ENCODE assay signal across 23 cellular contexts in the genomic region with DNA sequence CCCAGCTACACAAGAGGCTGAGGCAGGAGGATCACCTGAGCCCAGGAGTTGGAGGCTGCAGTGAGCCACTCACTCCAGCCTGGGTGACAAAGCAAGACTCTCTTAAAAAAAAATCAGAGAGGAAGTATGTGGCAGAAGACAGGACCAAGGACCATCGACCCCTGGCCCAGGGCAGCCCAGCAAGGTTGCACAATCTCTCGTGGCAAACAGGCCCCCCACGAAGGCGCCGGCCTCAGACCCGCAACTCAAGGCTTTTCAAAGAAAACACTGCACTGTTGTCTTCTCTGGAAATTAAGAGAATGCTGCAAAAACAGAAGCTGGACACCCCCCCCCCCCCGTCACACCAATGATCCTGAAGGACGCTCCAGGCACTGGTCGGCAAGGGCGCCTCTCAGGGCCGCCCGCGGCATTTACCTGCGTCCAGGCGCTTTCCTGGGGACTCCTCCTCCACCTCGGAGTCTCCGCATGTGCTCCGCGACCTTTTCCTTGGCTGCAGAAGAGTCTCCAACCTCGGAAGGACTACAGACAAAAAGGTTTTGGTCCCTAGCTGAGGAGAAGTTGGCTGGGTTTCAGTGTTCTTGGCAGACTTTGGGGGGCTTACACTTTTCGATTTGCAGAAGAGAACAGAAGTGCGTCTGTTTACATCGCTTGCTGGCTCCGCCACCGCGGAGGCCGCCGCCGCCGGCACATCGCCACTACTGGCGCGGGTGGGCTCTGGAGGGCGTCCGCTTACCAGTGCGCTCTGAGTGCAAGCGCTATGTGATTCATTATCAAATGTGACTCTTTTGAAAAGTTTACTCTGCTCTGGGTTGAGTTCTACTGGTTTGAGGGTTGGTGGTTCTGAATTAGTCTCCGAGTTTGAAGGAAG. TPM values are rescaled to one million over a fixed set of nuclear protein-coding genes. Genes with fewer than 3 reads are reported as not detected.
DNase-seq lines count a peak whose midpoint lies in the region; ATAC-seq lines count a peak whose summit lies in the region.
"Had no signal": no experiment of that assay in that cellular context is flagged by ENCODE, and none has a peak within 500 bp of the region (broad histone marks: within the 10 kb centered on the region; RNA-seq: fewer than 3 reads in every experiment).

No MANE protein-coding gene starts in this region.

- peak overlapping the region; percentile 67 for H3K27ac Mint-ChIP-seq in activated CD4-positive, alpha-beta memory T cell treated with anti-CD3 and anti-CD28 coated beads, Interleukin-2, amount 10 ng/mL, durations not matched to agents 7 days and 5 days
- H3K27ac Mint-ChIP-seq in activated CD4-positive, alpha-beta memory T cell treated with anti-CD3 and anti-CD28 coated beads for 36 hours = no peak overlapping the region
- H3K27ac Mint-ChIP-seq in CD4-positive, alpha-beta memory T cell = peak overlapping the region in 4 of 7 donors; percentile 35 to 84 (median 60)
- H3K27ac Mint-ChIP-seq in T-helper 17 cell = peak overlapping the region; percentile 90
- peak overlapping the region in 8 of 9 donors; percentile 14 to 95 (median 58) for H3K27ac Mint-ChIP-seq in naive thymus-derived CD4-positive, alpha-beta T cell

- H3K36me3 Mint-ChIP-seq in activated CD4-positive, alpha-beta memory T cell treated with anti-CD3 and anti-CD28 coated beads, Interleukin-2, amount 10 ng/mL, durations not matched to agents 7 days and 5 days (ENCODE audit: low read depth) = peaks cover 64% of the 10 kb centered on the region
- peaks cover 30% of the 10 kb centered on the region for H3K36me3 Mint-ChIP-seq in activated CD4-positive, alpha-beta memory T cell treated with anti-CD3 and anti-CD28 coated beads for 36 hours
- peaks cover 30 to 62% of the 10 kb centered on the region in 2 donors for H3K36me3 Mint-ChIP-seq in CD4-positive, alpha-beta memory T cell
- H3K36me3 Mint-ChIP-seq in T-helper 17 cell (ENCODE audit: low read depth) = peaks cover 4% of the 10 kb centered on the region
- H3K36me3 Mint-ChIP-seq in naive thymus-derived CD4-positive, alpha-beta T cell = peaks cover 4 to 37% (median 7%) of the 10 kb centered on the region in 5 donors

- no peak overlapping the region for H3K4me3 Mint-ChIP-seq in activated CD4-positive, alpha-beta memory T cell treated with anti-CD3 and anti-CD28 coated beads, Interleukin-2, amount 10 ng/mL, durations not matched to agents 7 days and 5 days
- no peak overlapping the region for H3K4me3 Mint-ChIP-seq in activated CD4-positive, alpha-beta memory T cell treated with anti-CD3 and anti-CD28 coated beads for 36 hours
- no peak overlapping the region for H3K4me3 Mint-ChIP-seq in CD4-positive, alpha-beta memory T cell
- H3K4me3 Mint-ChIP-seq in T-helper 17 cell = peak overlapping the region; percentile 74
- peak overlapping the region in 3 of 10 donors; percentile 44 to 83 (median 77) for H3K4me3 Mint-ChIP-seq in naive thymus-derived CD4-positive, alpha-beta T cell

- POLR2A ChIA-PET in activated CD4-positive, alpha-beta memory T cell treated with anti-CD3 and anti-CD28 coated beads, Interleukin-2, amount 10 ng/mL, durations not matched to agents 7 days and 5 days (lab: Charles Lee) = no interaction called here
- POLR2A ChIA-PET in activated CD4-positive, alpha-beta memory T cell treated with anti-CD3 and anti-CD28 coated beads for 36 hours (lab: Charles Lee) = no interaction called here
- POLR2A ChIA-PET in CD4-positive, alpha-beta memory T cell (lab: Charles Lee; ENCODE audit: partially characterized antibody) = no interaction called here
- POLR2A ChIA-PET in naive thymus-derived CD4-positive, alpha-beta T cell (lab: Charles Lee) = no interaction called here

- peaks cover 48% of the 10 kb centered on the region for H3K36me3 ChIP-seq in CD4-positive, alpha-beta memory T cell (ENCODE audit: insufficient read depth, low read length)
- peaks cover 3 to 65% (median 9%) of the 10 kb centered on the region in 3 experiments for H3K36me3 ChIP-seq in naive thymus-derived CD4-positive, alpha-beta T cell (ENCODE audit: control insufficient read depth in 2 of 3, insufficient read depth in 3 of 3, low read length in 3 of 3)

- peaks cover 68% of the 10 kb centered on the region for H3K4me1 Mint-ChIP-seq in activated CD4-positive, alpha-beta memory T cell treated with anti-CD3 and anti-CD28 coated beads, Interleukin-2, amount 10 ng/mL, durations not matched to agents 7 days and 5 days
- peaks cover 44% of the 10 kb centered on the region for H3K4me1 Mint-ChIP-seq in activated CD4-positive, alpha-beta memory T cell treated with anti-CD3 and anti-CD28 coated beads for 36 hours (ENCODE audit: low read depth)
- H3K4me1 Mint-ChIP-seq in CD4-positive, alpha-beta memory T cell = peaks cover 27 to 75% (median 47%) of the 10 kb centered on the region in 4 donors
- H3K4me1 Mint-ChIP-seq in T-helper 17 cell = peaks cover 46% of the 10 kb centered on the region
- H3K4me1 Mint-ChIP-seq in naive thymus-derived CD4-positive, alpha-beta T cell = peaks cover 34 to 65% (median 53%) of the 10 kb centered on the region in 7 donors

- no peaks in the 10 kb centered on the region for H3K9me3 Mint-ChIP-seq in activated CD4-positive, alpha-beta memory T cell treated with anti-CD3 and anti-CD28 coated beads, Interleukin-2, amount 10 ng/mL, durations not matched to agents 7 days and 5 days
- no peaks in the 10 kb centered on the region for H3K9me3 Mint-ChIP-seq in activated CD4-positive, alpha-beta memory T cell treated with anti-CD3 and anti-CD28 coated beads for 36 hours
- H3K9me3 Mint-ChIP-seq in CD4-positive, alpha-beta memory T cell = no peaks in the 10 kb centered on the region
- H3K9me3 Mint-ChIP-seq in naive thymus-derived CD4-positive, alpha-beta T cell = peaks cover 0 to 2% (median 0%) of the 10 kb centered on the region in 11 donors
- H3K9me3 Mint-ChIP-seq: activated T-helper 2 cell treated with anti-CD3 and anti-CD28 coated beads, Interferon-gamma antibody, Interleukin-2, Interleukin-4, amounts not matched to agents 10 μg/mL and 5 μg/mL and 100 μg/mL, durations not matched to agents 14 hours and 24 hours and 36 hours had no signal

- intact Hi-C loops in activated CD4-positive, alpha-beta memory T cell treated with anti-CD3 and anti-CD28 coated beads for 36 hours (cut with micrococcal nuclease) = no loop called here
- intact Hi-C loops in CD4-positive, alpha-beta memory T cell (cut with micrococcal nuclease) = loop anchor here (5.0 kb wide), 1 partner anchor 40 kb away; a partner anchor contains a TSS
- intact Hi-C loops in naive thymus-derived CD4-positive, alpha-beta T cell (cut with micrococcal nuclease) = loop anchor here in 1 of 2 donors (5.0 kb wide), 1 partner anchor 65 kb away; a partner anchor contains a TSS

- no peak for DNase-seq in activated CD4-positive, alpha-beta memory T cell treated with anti-CD3 and anti-CD28 coated beads, Interleukin-2, amount 10 ng/mL, durations not matched to agents 7 days and 5 days
- no peak for DNase-seq in activated CD4-positive, alpha-beta memory T cell treated with anti-CD3 and anti-CD28 coated beads for 36 hours
- peak in 1 of 5 donors; percentile 5 for DNase-seq in CD4-positive, alpha-beta memory T cell
- DNase-seq in T-helper 17 cell (no peak), HCEC 1CT (no peak), NCI-H526 (lab: John Stamatoyannopoulos, UW) (no peak), cerebellum (ENCODE audit: low spot score) (no peak)
- DNase-seq in naive thymus-derived CD4-positive, alpha-beta T cell = no peak
- DNase-seq: activated CD4-positive, alpha-beta T cell treated with anti-CD3 and anti-CD28 coated beads, Interleukin-2, amount 50 U/mL, for 1 hour; activated CD8-positive, alpha-beta memory T cell treated with anti-CD3 and anti-CD28 coated beads, Interleukin-2, amount 50 U/mL, for 48 hours; cortex of kidney; foreskin keratinocyte; GDM1; MG63; NCI-H510A; PC-9; T-helper 2 cell; trophoblast cell had no signal

- no peak for ATAC-seq in T-helper 17 cell
- ATAC-seq in naive thymus-derived CD4-positive, alpha-beta T cell = no peak
- ATAC-seq: esophagus mucosa, foreskin keratinocyte, mucosa of descending colon had no signal

- no peak overlapping the region for H3K4me3 ChIP-seq in CD4-positive, alpha-beta memory T cell (ENCODE audit: low read length in 2 of 2)
- H3K4me3 ChIP-seq in naive thymus-derived CD4-positive, alpha-beta T cell (ENCODE audit: low read length) = no peak overlapping the region
- H3K4me3 ChIP-seq: K562, MG63, mucosa of descending colon, PC-9 had no signal

- peaks cover 43% of the 10 kb centered on the region for H3K4me1 ChIP-seq in CD4-positive, alpha-beta memory T cell (ENCODE audit: insufficient read depth, low read length)
- H3K4me1 ChIP-seq in naive thymus-derived CD4-positive, alpha-beta T cell (ENCODE audit: control insufficient read depth in 2 of 2, insufficient read depth in 2 of 2, low read length in 2 of 2) = peaks cover 12 to 22% of the 10 kb centered on the region in 2 donors

- H3K27me3 Mint-ChIP-seq in activated CD4-positive, alpha-beta memory T cell treated with anti-CD3 and anti-CD28 coated beads, Interleukin-2, amount 10 ng/mL, durations not matched to agents 7 days and 5 days = no peaks in the 10 kb centered on the region
- H3K27me3 Mint-ChIP-seq in activated CD4-positive, alpha-beta memory T cell treated with anti-CD3 and anti-CD28 coated beads for 36 hours = no peaks in the 10 kb centered on the region
- H3K27me3 Mint-ChIP-seq in CD4-positive, alpha-beta memory T cell = no peaks in the 10 kb centered on the region
- no peaks in the 10 kb centered on the region for H3K27me3 Mint-ChIP-seq in T-helper 17 cell
- no peaks in the 10 kb centered on the region for H3K27me3 Mint-ChIP-seq in naive thymus-derived CD4-positive, alpha-beta T cell

- no peak overlapping the region for H3K27ac ChIP-seq in CD4-positive, alpha-beta memory T cell (ENCODE audit: low read depth, low read length)
- no peak overlapping the region for H3K27ac ChIP-seq in naive thymus-derived CD4-positive, alpha-beta T cell (ENCODE audit: low read depth, low read length)
- H3K27ac ChIP-seq: foreskin keratinocyte, PC-9, VCaP had no signal

- CTCF ChIA-PET in activated CD4-positive, alpha-beta memory T cell treated with anti-CD3 and anti-CD28 coated beads, Interleukin-2, amount 10 ng/mL, durations not matched to agents 7 days and 5 days (lab: Charles Lee) = no interaction called here
- CTCF ChIA-PET in activated CD4-positive, alpha-beta memory T cell treated with anti-CD3 and anti-CD28 coated beads for 36 hours (lab: Charles Lee) = no interaction called here
- CTCF ChIA-PET in CD4-positive, alpha-beta memory T cell (lab: Charles Lee; ENCODE audit: partially characterized antibody) = no interaction called here
- CTCF ChIA-PET in naive thymus-derived CD4-positive, alpha-beta T cell (lab: Charles Lee) = no interaction called here

- H3K27me3 ChIP-seq in CD4-positive, alpha-beta memory T cell (ENCODE audit: insufficient read depth, low read length) = no peaks in the 10 kb centered on the region
- no peaks in the 10 kb centered on the region for H3K27me3 ChIP-seq in naive thymus-derived CD4-positive, alpha-beta T cell (ENCODE audit: control insufficient read depth in 2 of 2, insufficient read depth in 2 of 2, low read length in 2 of 2)
- H3K27me3 ChIP-seq: foreskin keratinocyte, MG63 had no signal

- no peaks in the 10 kb centered on the region for H3K9me3 ChIP-seq in CD4-positive, alpha-beta memory T cell (ENCODE audit: control insufficient read depth in 1 of 2, low read length in 2 of 2)
- H3K9me3 ChIP-seq in T-helper 17 cell (ENCODE audit: control insufficient read depth, low read length, poor library complexity, severe bottlenecking) = no peaks in the 10 kb centered on the region
- H3K9me3 ChIP-seq in naive thymus-derived CD4-positive, alpha-beta T cell (ENCODE audit: control insufficient read depth in 2 of 3, low read length in 3 of 3) = no peaks in the 10 kb centered on the region
- H3K9me3 ChIP-seq: MG63, mucosa of descending colon had no signal

RNA-seq across cellular contexts. Expression of a gene that starts 40.5 kb away (rescaled TPM):
- total RNA-seq in activated CD4-positive, alpha-beta memory T cell treated with anti-CD3 and anti-CD28 coated beads, Interleukin-2, amount 10 ng/mL, durations not matched to agents 7 days and 5 days = 10 to 100 TPM; 54.7 to 55.4 TPM
- 10 to 100 TPM; 27.5 to 30.2 TPM for total RNA-seq in activated CD4-positive, alpha-beta memory T cell treated with anti-CD3 and anti-CD28 coated beads for 36 hours
- 10 to 100 TPM; 84.0 to 88.1 TPM for total RNA-seq in CD4-positive, alpha-beta memory T cell
- 1 to 10 TPM in 1 of 2 donors, under 1 TPM in 1; 0.94 to 5.1 TPM for polyA plus RNA-seq in CD4-positive, alpha-beta memory T cell
- total RNA-seq in T-helper 17 cell (100 to 1,000 TPM; 127 to 153 TPM), cerebellum (36.5 TPM)
- total RNA-seq in naive thymus-derived CD4-positive, alpha-beta T cell = 100 to 1,000 TPM in 2 of 5 experiments, 10 to 100 TPM in 3; 50.0 to 130 (median 87.7) TPM
- polyA plus RNA-seq in naive thymus-derived CD4-positive, alpha-beta T cell = 1 to 10 TPM; 2.8 to 3.4 TPM
